ENCODE assay signal across 8 cellular contexts in genomic region chr18:44678725-44679055, GRCh38. TPM values are rescaled to one million over a fixed set of nuclear protein-coding genes. Genes with fewer than 3 reads are reported as not detected.
DNase-seq lines count a peak whose midpoint lies in the region; ATAC-seq, FAIRE-seq and TF ChIP-seq lines count a peak whose summit lies in the region.

No MANE protein-coding gene starts in this region.

- H3K9me3 ChIP-seq in CD8-positive, alpha-beta memory T cell (ENCODE audit: low read length): no peaks in the 10 kb centered on the region
- no peaks in the 10 kb centered on the region for H3K9me3 ChIP-seq in PC-3 (ENCODE audit: low read length)
- H3K9me3 ChIP-seq in trophoblast cell (ENCODE audit: insufficient read depth, low read depth, low read length): no peaks in the 10 kb centered on the region

- CTCF ChIA-PET in CD8-positive, alpha-beta memory T cell (lab: Charles Lee): interaction anchor here (0.6 to 1.2 kb wide), 13 partner anchors 10 to 534 kb away, joined by 3 to 6 read pairs (median 3); no protein-coding TSS in a partner anchor
- CTCF ChIA-PET in PC-3 (lab: Charles Lee): interaction anchor here (0.5 kb wide), 1 partner anchor 27 kb away, joined by 3 read pairs; no protein-coding TSS in a partner anchor

- no TSS peak for BruUV-seq in PC-3 (replicated peaks; lab: Mats Ljungman, UMichigan)

- H3K27ac Mint-ChIP-seq in CD8-positive, alpha-beta memory T cell: no peak overlapping the region

- H3K79me1 ChIP-seq in trophoblast cell (ENCODE audit: low read length): peaks cover 17% of the 10 kb centered on the region

- no peaks in the 10 kb centered on the region for H4K20me1 ChIP-seq in PC-3 (ENCODE audit: low read length)

- POLR2A ChIA-PET in CD8-positive, alpha-beta memory T cell (lab: Charles Lee): interaction anchor here (0.6 to 1.0 kb wide), 2 partner anchors 34 to 128 kb away, joined by 3 to 4 read pairs; no protein-coding TSS in a partner anchor
- POLR2A ChIA-PET in PC-3 (lab: Charles Lee; ENCODE audit: unreplicated experiment): no interaction called here

- H3K4me3 Mint-ChIP-seq in CD8-positive, alpha-beta memory T cell: peak overlapping the region; percentile 57 to 89 (median 79)

- no peaks in the 10 kb centered on the region for H3K27me3 ChIP-seq in CD8-positive, alpha-beta memory T cell (ENCODE audit: insufficient read depth, low read length, poor library complexity, severe bottlenecking)
- H3K27me3 ChIP-seq in PC-3 (ENCODE audit: low read length): no peaks in the 10 kb centered on the region
- H3K27me3 ChIP-seq in trophoblast cell (ENCODE audit: insufficient read depth, low read length): no peaks in the 10 kb centered on the region

- H3K79me2 ChIP-seq in PC-3 (ENCODE audit: low read length) (no peaks in the 10 kb centered on the region), trophoblast cell (ENCODE audit: control insufficient read depth, insufficient read depth, low read length, poor library complexity) (peaks cover 9% of the 10 kb centered on the region)

- peaks cover 0 to 1% (median 0%) of the 10 kb centered on the region in 3 donors for H3K36me3 Mint-ChIP-seq in CD8-positive, alpha-beta memory T cell

- no peak for FAIRE-seq in urothelium cell line (lab: Jason Lieb, UNC)

- no peak overlapping the region for H2BK120ac ChIP-seq in trophoblast cell (ENCODE audit: insufficient read depth, low read length, poor library complexity)

- H2AK5ac ChIP-seq in trophoblast cell (ENCODE audit: low read length): no peak overlapping the region

- peaks cover 4% of the 10 kb centered on the region for H3K4me1 ChIP-seq in CD8-positive, alpha-beta memory T cell (ENCODE audit: insufficient read depth, low read length)
- H3K4me1 ChIP-seq in PC-3 (ENCODE audit: insufficient read depth, low read length): peaks cover 11% of the 10 kb centered on the region; the same call in 1 of the 2 replicates
- H3K4me1 ChIP-seq in trophoblast cell (ENCODE audit: control insufficient read depth in 1 of 2, insufficient read depth in 2 of 2, low read length in 2 of 2): peaks cover 8 to 14% of the 10 kb centered on the region in 2 experiments

- H2BK12ac ChIP-seq in trophoblast cell (ENCODE audit: low read length): no peak overlapping the region

- intact Hi-C loops in PC-3 (cut with micrococcal nuclease): loop anchor here (1.0 to 10.0 kb wide), 4 partner anchors 76 to 554 kb away; no protein-coding TSS in a partner anchor

- no peak overlapping the region for H3K4me3 ChIP-seq in CD8-positive, alpha-beta memory T cell (ENCODE audit: low read length)
- H3K4me3 ChIP-seq in PC-3 (ENCODE audit: low read length): peak overlapping the region; percentile 73; the same call in 1 of the 2 replicates
- H3K4me3 ChIP-seq in epithelial cell of esophagus (ENCODE audit: low read length): peak overlapping the region; percentile 21
- H3K4me3 ChIP-seq in trophoblast cell (ENCODE audit: low read depth, low read length): no peak overlapping the region

- H4K91ac ChIP-seq in trophoblast cell (ENCODE audit: low read depth, low read length): no peak overlapping the region

- H3K9ac ChIP-seq in PC-3 (ENCODE audit: low read length) (peak overlapping the region; percentile 75; the same call in 1 of the 2 replicates), trophoblast cell (ENCODE audit: low read length) (no peak overlapping the region)

- DNase-seq in CD8-positive, alpha-beta memory T cell: no peak
- DNase-seq in PC-3 (no peak), epithelial cell of esophagus (ENCODE audit: low read depth) (no peak), trophoblast cell (no peak), omental fat pad (ENCODE audit: low spot score) (no peak), urothelium cell line (ENCODE audit: low spot score) (no peak), DMS153 (lab: John Stamatoyannopoulos, UW) (no peak)

- peak overlapping the region; percentile 76 for H3K4me2 ChIP-seq in PC-3 (ENCODE audit: low read length)
- H3K4me2 ChIP-seq in trophoblast cell (ENCODE audit: low read length): peak overlapping the region; percentile 85

- peak overlapping the region; percentile 30; the same call in 1 of the 2 replicates for H2AFZ ChIP-seq in PC-3 (ENCODE audit: low read length)
- H2AFZ ChIP-seq in trophoblast cell (ENCODE audit: insufficient read depth, low read length, poor library complexity): no peak overlapping the region

- H3F3A ChIP-seq in PC-3 (ENCODE audit: low read length, unreplicated experiment): no peaks in the 10 kb centered on the region

- no peak overlapping the region for H3K14ac ChIP-seq in trophoblast cell (ENCODE audit: low read length)

- no peak for TF ChIP-seq CTCF in PC-3 (conservative IDR thresholded peaks at IDR 0.05; ENCODE audit: low read depth, low read length)
- no peak for TF ChIP-seq CTCF in epithelial cell of esophagus (IDR thresholded peaks at IDR 0.05; ENCODE audit: insufficient read depth, low read depth, low read length, missing control alignments)
- no peak for TF ChIP-seq CTCF in omental fat pad (IDR thresholded peaks at IDR 0.05)

- no peaks in the 10 kb centered on the region for H3K36me3 ChIP-seq in CD8-positive, alpha-beta memory T cell (ENCODE audit: insufficient read depth, low read length)
- H3K36me3 ChIP-seq in PC-3 (ENCODE audit: low read depth, low read length) (no peaks in the 10 kb centered on the region), trophoblast cell (ENCODE audit: control insufficient read depth in 1 of 2, insufficient read depth in 2 of 2, low read length in 2 of 2) (no peaks in the 10 kb centered on the region)

- no peaks in the 10 kb centered on the region for H3K9me3 Mint-ChIP-seq in CD8-positive, alpha-beta memory T cell

- no peak overlapping the region for H3K4ac ChIP-seq in trophoblast cell (ENCODE audit: low read depth, low read length)

- H3K23ac ChIP-seq in trophoblast cell (ENCODE audit: low read length): no peak overlapping the region

- peaks cover 5 to 22% of the 10 kb centered on the region in 2 donors for H3K27me3 Mint-ChIP-seq in CD8-positive, alpha-beta memory T cell

- no peak for ATAC-seq in PC-3
- no peak for ATAC-seq in HG02588 (IDR thresholded peaks at IDR 0.05; ENCODE audit: unreplicated experiment)
- ATAC-seq in omental fat pad (ENCODE audit: low FRiP score): no peak

- H3K27ac ChIP-seq in CD8-positive, alpha-beta memory T cell (ENCODE audit: low read depth, low read length): no peak overlapping the region
- H3K27ac ChIP-seq in PC-3 (ENCODE audit: low read length): no peak overlapping the region
- no peak overlapping the region for H3K27ac ChIP-seq in trophoblast cell (ENCODE audit: low read depth, low read length)

- H3K18ac ChIP-seq in trophoblast cell (ENCODE audit: low read length): no peak overlapping the region

- H2BK5ac ChIP-seq in trophoblast cell (ENCODE audit: low read depth, low read length, poor library complexity): no peak overlapping the region

- no CpG with 5 or more reads among the region's 7 CpGs for WGBS in trophoblast cell (ENCODE audit: extremely low coverage, insufficient coverage, insufficient read length)

- no peaks in the 10 kb centered on the region for H3K9me2 ChIP-seq in PC-3 (replicated peaks; ENCODE audit: low read length)

- H3K4me1 Mint-ChIP-seq in CD8-positive, alpha-beta memory T cell: peaks cover 3 to 9% (median 8%) of the 10 kb centered on the region in 3 donors

- no peak overlapping the region for H4K8ac ChIP-seq in trophoblast cell (ENCODE audit: low read depth, low read length)

- H4K12ac ChIP-seq in trophoblast cell (ENCODE audit: low read depth, low read length): no peak overlapping the region

RNA-seq across cellular contexts. Expression of gene SETBP1, which starts 2.0 kb away (rescaled TPM):
- 10 to 100 TPM; 13.9 to 14.1 TPM for total RNA-seq in CD8-positive, alpha-beta memory T cell
- polyA plus RNA-seq in CD8-positive, alpha-beta memory T cell: 0.22 TPM
- total RNA-seq in PC-3 (2014; rRNA removed) (2.3 and 3.5 TPM in 2 replicates), omental fat pad (10 to 100 TPM; 14.5 to 34.2 (median 19.3) TPM)
- 6.5 and 7.2 TPM in 2 replicates for polyA plus RNA-seq in trophoblast cell (2013)

Comparison
In these comparisons a context has a peak if more than half of its experiments do, and no peak if none do; other contexts are left out.
1. H3K4me3 ChIP-seq: peak in PC-3 (single experiment) and epithelial cell of esophagus (single experiment); none in CD8-positive, alpha-beta memory T cell (single experiment) and trophoblast cell (single experiment).